In genomic region chr7:6589829-6590644, GRCh38 we compare ENCODE assay signal across 1 cellular context.
TF ChIP-seq lines count a peak whose summit lies in the region.

TSS of gene INTS15 (plus strand) at chr7:6590021. CDS start at chr7:6590284, 263 bp downstream.

TF ChIP-seq in GM12878, 131 proteins besides CTCF, POLR2A, EP300 and RAD21 (continued from another document and continues in another):
- TF ChIP-seq, protein P1, sequence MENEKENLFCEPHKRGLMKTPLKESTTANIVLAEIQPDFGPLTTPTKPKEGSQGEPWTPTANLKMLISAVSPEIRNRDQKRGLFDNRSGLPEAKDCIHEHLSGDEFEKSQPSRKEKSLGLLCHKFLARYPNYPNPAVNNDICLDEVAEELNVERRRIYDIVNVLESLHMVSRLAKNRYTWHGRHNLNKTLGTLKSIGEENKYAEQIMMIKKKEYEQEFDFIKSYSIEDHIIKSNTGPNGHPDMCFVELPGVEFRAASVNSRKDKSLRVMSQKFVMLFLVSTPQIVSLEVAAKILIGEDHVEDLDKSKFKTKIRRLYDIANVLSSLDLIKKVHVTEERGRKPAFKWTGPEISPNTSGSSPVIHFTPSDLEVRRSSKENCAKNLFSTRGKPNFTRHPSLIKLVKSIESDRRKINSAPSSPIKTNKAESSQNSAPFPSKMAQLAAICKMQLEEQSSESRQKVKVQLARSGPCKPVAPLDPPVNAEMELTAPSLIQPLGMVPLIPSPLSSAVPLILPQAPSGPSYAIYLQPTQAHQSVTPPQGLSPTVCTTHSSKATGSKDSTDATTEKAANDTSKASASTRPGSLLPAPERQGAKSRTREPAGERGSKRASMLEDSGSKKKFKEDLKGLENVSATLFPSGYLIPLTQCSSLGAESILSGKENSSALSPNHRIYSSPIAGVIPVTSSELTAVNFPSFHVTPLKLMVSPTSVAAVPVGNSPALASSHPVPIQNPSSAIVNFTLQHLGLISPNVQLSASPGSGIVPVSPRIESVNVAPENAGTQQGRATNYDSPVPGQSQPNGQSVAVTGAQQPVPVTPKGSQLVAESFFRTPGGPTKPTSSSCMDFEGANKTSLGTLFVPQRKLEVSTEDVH (IDR thresholded peaks at IDR 0.05; ENCODE audit: low read depth, partially characterized antibody), result no peak
- peak; percentile 97 for TF ChIP-seq IKZF1 (conservative IDR thresholded peaks at IDR 0.05)
- no peak for TF ChIP-seq STAT3 (IDR thresholded peaks at IDR 0.05; ENCODE audit: low read depth, low read length)
- TF ChIP-seq SKIL (IDR thresholded peaks at IDR 0.05; ENCODE audit: low read depth, poor library complexity, severe bottlenecking), result no peak
- TF ChIP-seq POLR2AphosphoS5 (IDR thresholded peaks at IDR 0.05; ENCODE audit: low read length), result peak; percentile 78
- peak in 1 of 2 experiments; percentile 79; a peak in 2 of 3 replicates for TF ChIP-seq EGR1 (IDR thresholded peaks at IDR 0.05; ENCODE audit: borderline replicate concordance in 1 of 2, low read depth in 2 of 2, low read length in 2 of 2)
- no peak for TF ChIP-seq SIX5 (IDR thresholded peaks at IDR 0.05; ENCODE audit: low read depth, low read length, severe bottlenecking)
- TF ChIP-seq BHLHE40 (IDR thresholded peaks at IDR 0.05; ENCODE audit: borderline replicate concordance in 1 of 2, low read depth in 2 of 2, low read length in 1 of 2), result peak; percentile 51 to 84; a peak in 3 of 4 replicates
- TF ChIP-seq HSF1 (IDR thresholded peaks at IDR 0.05; ENCODE audit: low read depth, low read length), result no peak
- no peak for TF ChIP-seq BRCA1 (IDR thresholded peaks at IDR 0.05; ENCODE audit: low read depth, low read length)
- no peak for TF ChIP-seq USF1 (IDR thresholded peaks at IDR 0.05; ENCODE audit: borderline replicate concordance, extremely low read length, insufficient read depth, low read depth, low read length)
- peak; percentile 68 for TF ChIP-seq RUNX3 (IDR thresholded peaks at IDR 0.05; ENCODE audit: low read length)
- peak; percentile 12; the same call in 1 of the 2 replicates for TF ChIP-seq SIN3A (IDR thresholded peaks at IDR 0.05; ENCODE audit: low read depth, low read length)
- peak; percentile 97 for TF ChIP-seq TAF1 (IDR thresholded peaks at IDR 0.05; ENCODE audit: borderline replicate concordance, low read depth, low read length)
- no peak for TF ChIP-seq ASH2L (IDR thresholded peaks at IDR 0.05; ENCODE audit: borderline replicate concordance, low read depth)
- no peak for TF ChIP-seq SUZ12 (IDR thresholded peaks at IDR 0.05; ENCODE audit: unreplicated experiment)
- TF ChIP-seq POU2F2 (IDR thresholded peaks at IDR 0.05; ENCODE audit: borderline replicate concordance, low read depth, low read length), result peak; percentile 62; the same call in 1 of the 3 replicates
- TF ChIP-seq, protein P2, sequence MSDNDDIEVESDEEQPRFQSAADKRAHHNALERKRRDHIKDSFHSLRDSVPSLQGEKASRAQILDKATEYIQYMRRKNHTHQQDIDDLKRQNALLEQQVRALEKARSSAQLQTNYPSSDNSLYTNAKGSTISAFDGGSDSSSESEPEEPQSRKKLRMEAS (IDR thresholded peaks at IDR 0.05; ENCODE audit: low read depth, low read length), result peak; percentile 51; the same call in 1 of the 2 replicates
- no peak for TF ChIP-seq CEBPB (IDR thresholded peaks at IDR 0.05; ENCODE audit: borderline replicate concordance in 1 of 2, low read depth in 2 of 2, low read length in 2 of 2)
- no peak for TF ChIP-seq NRF1 (conservative IDR thresholded peaks at IDR 0.05; ENCODE audit: low read depth, low read length)
- TF ChIP-seq E2F4 (IDR thresholded peaks at IDR 0.05; ENCODE audit: low read depth, low read length), result no peak
- peak; percentile 9 for TF ChIP-seq PBX3 (IDR thresholded peaks at IDR 0.05; ENCODE audit: insufficient replicate concordance, low read depth, low read length)
- TF ChIP-seq TCF12 (IDR thresholded peaks at IDR 0.05; ENCODE audit: low read depth, low read length), result peak; percentile 56
- no peak for TF ChIP-seq JUNB (IDR thresholded peaks at IDR 0.05)
- TF ChIP-seq ZNF687 (IDR thresholded peaks at IDR 0.05), result peak; percentile 84
- TF ChIP-seq SRF (IDR thresholded peaks at IDR 0.05; ENCODE audit: low read depth in 2 of 2, low read length in 2 of 2), result peak in 1 of 2 experiments; percentile 46; a peak in 2 of 4 replicates
- no peak for TF ChIP-seq ZNF384 (IDR thresholded peaks at IDR 0.05; ENCODE audit: borderline replicate concordance, low read depth, low read length)
- TF ChIP-seq RBBP5 (conservative IDR thresholded peaks at IDR 0.05), result no peak
- peak; percentile 70 for TF ChIP-seq MXI1 (IDR thresholded peaks at IDR 0.05; ENCODE audit: low read depth, low read length)
- TF ChIP-seq, protein P3, sequence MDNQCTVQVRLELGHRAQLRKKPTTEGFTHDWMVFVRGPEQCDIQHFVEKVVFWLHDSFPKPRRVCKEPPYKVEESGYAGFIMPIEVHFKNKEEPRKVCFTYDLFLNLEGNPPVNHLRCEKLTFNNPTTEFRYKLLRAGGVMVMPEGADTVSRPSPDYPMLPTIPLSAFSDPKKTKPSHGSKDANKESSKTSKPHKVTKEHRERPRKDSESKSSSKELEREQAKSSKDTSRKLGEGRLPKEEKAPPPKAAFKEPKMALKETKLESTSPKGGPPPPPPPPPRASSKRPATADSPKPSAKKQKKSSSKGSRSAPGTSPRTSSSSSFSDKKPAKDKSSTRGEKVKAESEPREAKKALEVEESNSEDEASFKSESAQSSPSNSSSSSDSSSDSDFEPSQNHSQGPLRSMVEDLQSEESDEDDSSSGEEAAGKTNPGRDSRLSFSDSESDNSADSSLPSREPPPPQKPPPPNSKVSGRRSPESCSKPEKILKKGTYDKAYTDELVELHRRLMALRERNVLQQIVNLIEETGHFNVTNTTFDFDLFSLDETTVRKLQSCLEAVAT (IDR thresholded peaks at IDR 0.05), result no peak
- TF ChIP-seq RAD51 (IDR thresholded peaks at IDR 0.05), result no peak
- TF ChIP-seq PAX8 (IDR thresholded peaks at IDR 0.05), result no peak
- TF ChIP-seq SREBF1 (IDR thresholded peaks at IDR 0.05; ENCODE audit: low read length), result no peak
- peak; percentile 50; the same call in 1 of the 2 replicates for TF ChIP-seq PAX5 (IDR thresholded peaks at IDR 0.05; ENCODE audit: borderline replicate concordance, low read depth, low read length)
- TF ChIP-seq, protein P4, sequence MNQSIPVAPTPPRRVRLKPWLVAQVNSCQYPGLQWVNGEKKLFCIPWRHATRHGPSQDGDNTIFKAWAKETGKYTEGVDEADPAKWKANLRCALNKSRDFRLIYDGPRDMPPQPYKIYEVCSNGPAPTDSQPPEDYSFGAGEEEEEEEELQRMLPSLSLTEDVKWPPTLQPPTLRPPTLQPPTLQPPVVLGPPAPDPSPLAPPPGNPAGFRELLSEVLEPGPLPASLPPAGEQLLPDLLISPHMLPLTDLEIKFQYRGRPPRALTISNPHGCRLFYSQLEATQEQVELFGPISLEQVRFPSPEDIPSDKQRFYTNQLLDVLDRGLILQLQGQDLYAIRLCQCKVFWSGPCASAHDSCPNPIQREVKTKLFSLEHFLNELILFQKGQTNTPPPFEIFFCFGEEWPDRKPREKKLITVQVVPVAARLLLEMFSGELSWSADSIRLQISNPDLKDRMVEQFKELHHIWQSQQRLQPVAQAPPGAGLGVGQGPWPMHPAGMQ (IDR thresholded peaks at IDR 0.05; ENCODE audit: borderline replicate concordance), result no peak
- TF ChIP-seq SMC3 (IDR thresholded peaks at IDR 0.05; ENCODE audit: borderline replicate concordance, low read length), result peak; percentile 49; the same call in 1 of the 2 replicates
